15 cellular contexts compared by ENCODE assay signal in genomic region chrX:114797494-114797893, GRCh38.
A peak's percentile ranks its signal among the peaks of the same experiment; 100 is the strongest.
DNase-seq lines count a peak whose midpoint lies in the region; ATAC-seq and TF ChIP-seq lines count a peak whose summit lies in the region.
"Had no signal": no experiment of that assay in that cellular context is flagged by ENCODE, and none has a peak within 500 bp of the region (broad histone marks: within the 10 kb centered on the region; RNA-seq: fewer than 3 reads in every experiment).

No MANE protein-coding gene starts in this region.

- intact Hi-C loops in left ventricle myocardium superior (cut with micrococcal nuclease): no loop called here
- intact Hi-C loops in Right ventricle myocardium inferior (cut with DNase I): no loop called here

- ATAC-seq in left ventricle myocardium superior: peak; percentile 80
- ATAC-seq in Right ventricle myocardium inferior: no peak
- ATAC-seq in GM19035 (IDR thresholded peaks at IDR 0.05; ENCODE audit: unreplicated experiment): no peak
- ATAC-seq in GM18909 (IDR thresholded peaks at IDR 0.05; ENCODE audit: poor library complexity, unreplicated experiment): no peak
- ATAC-seq: CD8-positive, alpha-beta T cell; GM23338; HepG2 had no signal

- H3K4me3 ChIP-seq in LNCaP clone FGC (ENCODE audit: low read depth, low read length) (no peak overlapping the region), fibroblast of mammary gland (ENCODE audit: control insufficient read depth, low read depth, low read length) (no peak overlapping the region), retinal pigment epithelial cell (ENCODE audit: low read length) (no peak overlapping the region)
- H3K4me3 ChIP-seq: GM23338 had no signal

- TF ChIP-seq CTCF in LNCaP clone FGC (IDR thresholded peaks at IDR 0.05; ENCODE audit: control insufficient read depth, extremely low read depth, insufficient read depth) (no peak), fibroblast of mammary gland (conservative IDR thresholded peaks at IDR 0.05; ENCODE audit: control insufficient read depth, insufficient read depth, low read depth, low read length) (no peak), retinal pigment epithelial cell (conservative IDR thresholded peaks at IDR 0.05; ENCODE audit: low read depth, low read length) (no peak)

- DNase-seq in left ventricle myocardium superior: no peak
- DNase-seq in Right ventricle myocardium inferior (ENCODE audit: missing footprints): no peak
- peak; percentile 63 for DNase-seq in LNCaP clone FGC (ENCODE audit: low read depth)
- peak; percentile 5 for DNase-seq in fibroblast of mammary gland (ENCODE audit: low read depth)
- DNase-seq in retinal pigment epithelial cell (ENCODE audit: low read depth): peak; percentile 41
- no peak for DNase-seq in LoVo (ENCODE audit: low spot score)
- DNase-seq: BE2C; Caco-2; CD8-positive, alpha-beta T cell; DMS53; H9 had no signal

Comparison
In these comparisons a context has a peak if more than half of its experiments do, and no peak if none do; other contexts are left out.
1. DNase-seq: peak in LNCaP clone FGC (single experiment), fibroblast of mammary gland (single experiment) and retinal pigment epithelial cell (single experiment); none in left ventricle myocardium superior (single experiment), Right ventricle myocardium inferior (single experiment) and LoVo (single experiment).